15 cellular contexts compared by ENCODE assay signal in the genomic region with DNA sequence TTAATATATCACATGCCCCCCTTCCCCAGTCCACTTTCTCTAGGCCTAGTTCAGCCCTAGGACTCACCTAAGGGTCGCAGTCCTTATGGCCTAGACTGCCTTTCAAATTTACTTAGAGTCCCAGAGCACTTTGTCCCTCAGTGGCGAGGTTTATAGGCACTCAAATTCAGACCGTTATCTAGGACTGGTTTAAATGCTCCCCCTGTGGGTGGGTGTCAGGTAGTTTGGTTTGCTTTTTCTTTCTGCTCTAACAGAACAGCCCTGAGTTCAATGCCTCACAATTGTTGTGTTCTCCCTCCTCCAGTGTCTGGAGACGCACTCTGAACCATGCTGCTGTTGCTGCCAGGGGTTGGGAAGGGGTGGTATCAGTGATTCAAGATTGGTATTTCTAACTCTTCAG.
DNase-seq lines count a peak whose midpoint lies in the region; ATAC-seq and TF ChIP-seq lines count a peak whose summit lies in the region.
"Had no signal": no experiment of that assay in that cellular context is flagged by ENCODE, and none has a peak within 500 bp of the region (broad histone marks: within the 10 kb centered on the region; RNA-seq: fewer than 3 reads in every experiment).

No MANE protein-coding gene starts in this region.

- H3K27ac ChIP-seq in GM23338 (ENCODE audit: low read depth): no peak overlapping the region

- TF ChIP-seq CTCF in GM23338 (conservative IDR thresholded peaks at IDR 0.05; ENCODE audit: low read depth in 2 of 2) (peak; percentile 49 to 57), WTC11 (IDR thresholded peaks at IDR 0.05) (no peak; the same call in 1 of the 2 replicates)

- H3K27ac Mint-ChIP-seq in GM23338 (no peak overlapping the region), WTC11 (no peak overlapping the region), T-cell (no peak overlapping the region)
- H3K27ac Mint-ChIP-seq: B cell; CD4-positive, alpha-beta memory T cell had no signal

- H3K4me2 ChIP-seq in GM23338: no peak overlapping the region

- H3K9me3 Mint-ChIP-seq in GM23338 (no peaks in the 10 kb centered on the region), WTC11 (no peaks in the 10 kb centered on the region), T-cell (peaks cover 3 to 24% (median 14%) of the 10 kb centered on the region in 3 donors)

- no peaks in the 10 kb centered on the region for H3K36me3 ChIP-seq in GM23338 (ENCODE audit: insufficient read depth)

- peak overlapping the region; percentile 68; the same call in 1 of the 2 replicates for H2AFZ ChIP-seq in GM23338

- H3K36me3 Mint-ChIP-seq in GM23338 (ENCODE audit: low read depth) (no peaks in the 10 kb centered on the region), WTC11 (no peaks in the 10 kb centered on the region), T-cell (no peaks in the 10 kb centered on the region)
- H3K36me3 Mint-ChIP-seq: CD4-positive, alpha-beta memory T cell had no signal

- no peaks in the 10 kb centered on the region for H3K79me2 ChIP-seq in GM23338 (replicated peaks; ENCODE audit: insufficient read depth)

- ATAC-seq in GM23338: peak; percentile 76
- peak; percentile 84 for ATAC-seq in WTC11
- no peak for ATAC-seq in HG03135 (IDR thresholded peaks at IDR 0.05; ENCODE audit: unreplicated experiment)
- no peak for ATAC-seq in T-cell (replicated peaks in 1 of 4)
- ATAC-seq in HG03139 (IDR thresholded peaks at IDR 0.05; ENCODE audit: unreplicated experiment): no peak
- ATAC-seq: HepG2 had no signal

- DNase-seq in GM23338 (ENCODE audit: low spot score) (peak; percentile 62), WTC11 (ENCODE audit: low spot score) (no peak), iPS-NIHi7 (ENCODE audit: extremely low spot score) (peak; percentile 11), T-cell (no peak)
- DNase-seq in stimulated activated CD4-positive, alpha-beta T cell treated with anti-CD3 and anti-CD28 coated beads, Interleukin-2, amount 100 ng/mL, for 24 hours: no peak
- DNase-seq: C1 segment of cervical spinal cord; CD4-positive, alpha-beta memory T cell; DMS79; EL; GDM1; H7 had no signal

- H3K4me1 Mint-ChIP-seq in GM23338: no peaks in the 10 kb centered on the region
- H3K4me1 Mint-ChIP-seq in WTC11: no peaks in the 10 kb centered on the region
- H3K4me1 Mint-ChIP-seq in T-cell: no peaks in the 10 kb centered on the region
- H3K4me1 Mint-ChIP-seq: B cell; CD4-positive, alpha-beta memory T cell had no signal

- CTCF ChIA-PET in WTC11 (lab: Charles Lee): no interaction called here
- CTCF ChIA-PET in T-cell (lab: Charles Lee): no interaction called here

- H4K20me1 ChIP-seq in GM23338 (replicated peaks; ENCODE audit: insufficient read depth): no peaks in the 10 kb centered on the region

- no peaks in the 10 kb centered on the region for H3K27me3 ChIP-seq in GM23338 (ENCODE audit: insufficient read depth)

- H3K4me3 Mint-ChIP-seq in GM23338: no peak overlapping the region
- H3K4me3 Mint-ChIP-seq in WTC11: no peak overlapping the region
- no peak overlapping the region for H3K4me3 Mint-ChIP-seq in T-cell
- H3K4me3 Mint-ChIP-seq: B cell; CD4-positive, alpha-beta memory T cell had no signal

- H3K27me3 Mint-ChIP-seq in GM23338 (ENCODE audit: insufficient read depth, low read depth, poor library complexity): no peaks in the 10 kb centered on the region
- H3K27me3 Mint-ChIP-seq in WTC11 (ENCODE audit: low read depth): no peaks in the 10 kb centered on the region
- no peaks in the 10 kb centered on the region for H3K27me3 Mint-ChIP-seq in T-cell
- H3K27me3 Mint-ChIP-seq: B cell; CD4-positive, alpha-beta memory T cell had no signal

- POLR2A ChIA-PET in WTC11 (lab: Charles Lee) (no interaction called here), T-cell (lab: Charles Lee) (no interaction called here)

- no peaks in the 10 kb centered on the region for H3F3A ChIP-seq in GM23338 (replicated peaks; ENCODE audit: low read depth)

- H3K9me2 ChIP-seq in GM23338 (ENCODE audit: insufficient read depth): no peaks in the 10 kb centered on the region

- H3K4me1 ChIP-seq in GM23338 (ENCODE audit: insufficient read depth): no peaks in the 10 kb centered on the region

- no peak overlapping the region for H3K4me3 ChIP-seq in GM23338

TF ChIP-seq in GM23338, 12 proteins besides CTCF, POLR2A, EP300 and RAD21 (continues in another document):
- TF ChIP-seq ZNF114 (CRISPR knock-in tag; IDR thresholded peaks at IDR 0.05) (no peak), EZH2 (IDR thresholded peaks at IDR 0.05; ENCODE audit: low read depth, unreplicated experiment) (no peak)

TF ChIP-seq in WTC11, 78 proteins besides CTCF, POLR2A, EP300 and RAD21 (continues in another document):
- TF ChIP-seq SOX15 (CRISPR knock-in tag; IDR thresholded peaks at IDR 0.05) (no peak), ZNF121 (CRISPR knock-in tag; IDR thresholded peaks at IDR 0.05) (no peak), TEAD4 (CRISPR knock-in tag; IDR thresholded peaks at IDR 0.05) (no peak), CBFB (CRISPR knock-in tag; IDR thresholded peaks at IDR 0.05; ENCODE audit: low read depth) (no peak), SMAD3 (CRISPR knock-in tag; IDR thresholded peaks at IDR 0.05; ENCODE audit: borderline replicate concordance) (no peak)
- TF ChIP-seq, protein P1, sequence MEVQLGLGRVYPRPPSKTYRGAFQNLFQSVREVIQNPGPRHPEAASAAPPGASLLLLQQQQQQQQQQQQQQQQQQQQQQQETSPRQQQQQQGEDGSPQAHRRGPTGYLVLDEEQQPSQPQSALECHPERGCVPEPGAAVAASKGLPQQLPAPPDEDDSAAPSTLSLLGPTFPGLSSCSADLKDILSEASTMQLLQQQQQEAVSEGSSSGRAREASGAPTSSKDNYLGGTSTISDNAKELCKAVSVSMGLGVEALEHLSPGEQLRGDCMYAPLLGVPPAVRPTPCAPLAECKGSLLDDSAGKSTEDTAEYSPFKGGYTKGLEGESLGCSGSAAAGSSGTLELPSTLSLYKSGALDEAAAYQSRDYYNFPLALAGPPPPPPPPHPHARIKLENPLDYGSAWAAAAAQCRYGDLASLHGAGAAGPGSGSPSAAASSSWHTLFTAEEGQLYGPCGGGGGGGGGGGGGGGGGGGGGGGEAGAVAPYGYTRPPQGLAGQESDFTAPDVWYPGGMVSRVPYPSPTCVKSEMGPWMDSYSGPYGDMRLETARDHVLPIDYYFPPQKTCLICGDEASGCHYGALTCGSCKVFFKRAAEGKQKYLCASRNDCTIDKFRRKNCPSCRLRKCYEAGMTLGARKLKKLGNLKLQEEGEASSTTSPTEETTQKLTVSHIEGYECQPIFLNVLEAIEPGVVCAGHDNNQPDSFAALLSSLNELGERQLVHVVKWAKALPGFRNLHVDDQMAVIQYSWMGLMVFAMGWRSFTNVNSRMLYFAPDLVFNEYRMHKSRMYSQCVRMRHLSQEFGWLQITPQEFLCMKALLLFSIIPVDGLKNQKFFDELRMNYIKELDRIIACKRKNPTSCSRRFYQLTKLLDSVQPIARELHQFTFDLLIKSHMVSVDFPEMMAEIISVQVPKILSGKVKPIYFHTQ (CRISPR knock-in tag; IDR thresholded peaks at IDR 0.05): no peak
- TF ChIP-seq, protein P2, sequence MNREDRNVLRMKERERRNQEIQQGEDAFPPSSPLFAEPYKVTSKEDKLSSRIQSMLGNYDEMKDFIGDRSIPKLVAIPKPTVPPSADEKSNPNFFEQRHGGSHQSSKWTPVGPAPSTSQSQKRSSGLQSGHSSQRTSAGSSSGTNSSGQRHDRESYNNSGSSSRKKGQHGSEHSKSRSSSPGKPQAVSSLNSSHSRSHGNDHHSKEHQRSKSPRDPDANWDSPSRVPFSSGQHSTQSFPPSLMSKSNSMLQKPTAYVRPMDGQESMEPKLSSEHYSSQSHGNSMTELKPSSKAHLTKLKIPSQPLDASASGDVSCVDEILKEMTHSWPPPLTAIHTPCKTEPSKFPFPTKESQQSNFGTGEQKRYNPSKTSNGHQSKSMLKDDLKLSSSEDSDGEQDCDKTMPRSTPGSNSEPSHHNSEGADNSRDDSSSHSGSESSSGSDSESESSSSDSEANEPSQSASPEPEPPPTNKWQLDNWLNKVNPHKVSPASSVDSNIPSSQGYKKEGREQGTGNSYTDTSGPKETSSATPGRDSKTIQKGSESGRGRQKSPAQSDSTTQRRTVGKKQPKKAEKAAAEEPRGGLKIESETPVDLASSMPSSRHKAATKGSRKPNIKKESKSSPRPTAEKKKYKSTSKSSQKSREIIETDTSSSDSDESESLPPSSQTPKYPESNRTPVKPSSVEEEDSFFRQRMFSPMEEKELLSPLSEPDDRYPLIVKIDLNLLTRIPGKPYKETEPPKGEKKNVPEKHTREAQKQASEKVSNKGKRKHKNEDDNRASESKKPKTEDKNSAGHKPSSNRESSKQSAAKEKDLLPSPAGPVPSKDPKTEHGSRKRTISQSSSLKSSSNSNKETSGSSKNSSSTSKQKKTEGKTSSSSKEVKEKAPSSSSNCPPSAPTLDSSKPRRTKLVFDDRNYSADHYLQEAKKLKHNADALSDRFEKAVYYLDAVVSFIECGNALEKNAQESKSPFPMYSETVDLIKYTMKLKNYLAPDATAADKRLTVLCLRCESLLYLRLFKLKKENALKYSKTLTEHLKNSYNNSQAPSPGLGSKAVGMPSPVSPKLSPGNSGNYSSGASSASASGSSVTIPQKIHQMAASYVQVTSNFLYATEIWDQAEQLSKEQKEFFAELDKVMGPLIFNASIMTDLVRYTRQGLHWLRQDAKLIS (CRISPR knock-in tag; IDR thresholded peaks at IDR 0.05; ENCODE audit: borderline replicate concordance): no peak
- TF ChIP-seq, protein P3, sequence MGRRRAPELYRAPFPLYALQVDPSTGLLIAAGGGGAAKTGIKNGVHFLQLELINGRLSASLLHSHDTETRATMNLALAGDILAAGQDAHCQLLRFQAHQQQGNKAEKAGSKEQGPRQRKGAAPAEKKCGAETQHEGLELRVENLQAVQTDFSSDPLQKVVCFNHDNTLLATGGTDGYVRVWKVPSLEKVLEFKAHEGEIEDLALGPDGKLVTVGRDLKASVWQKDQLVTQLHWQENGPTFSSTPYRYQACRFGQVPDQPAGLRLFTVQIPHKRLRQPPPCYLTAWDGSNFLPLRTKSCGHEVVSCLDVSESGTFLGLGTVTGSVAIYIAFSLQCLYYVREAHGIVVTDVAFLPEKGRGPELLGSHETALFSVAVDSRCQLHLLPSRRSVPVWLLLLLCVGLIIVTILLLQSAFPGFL (CRISPR knock-in tag; IDR thresholded peaks at IDR 0.05; ENCODE audit: borderline replicate concordance): no peak

Comparison
In these comparisons a context has a peak if more than half of its experiments do, and no peak if none do; other contexts are left out.
1. ATAC-seq: peak in GM23338 (single experiment) and WTC11 (single experiment); none in HG03135 (single experiment), T-cell (0 of 4) and HG03139 (single experiment).
2. DNase-seq: peak in GM23338 (single experiment) and iPS-NIHi7 (single experiment); none in WTC11 (single experiment), T-cell (0 of 34) and stimulated activated CD4-positive, alpha-beta T cell treated with anti-CD3 and anti-CD28 coated beads, Interleukin-2, amount 100 ng/mL, for 24 hours (0 of 2).